In the genomic region with DNA sequence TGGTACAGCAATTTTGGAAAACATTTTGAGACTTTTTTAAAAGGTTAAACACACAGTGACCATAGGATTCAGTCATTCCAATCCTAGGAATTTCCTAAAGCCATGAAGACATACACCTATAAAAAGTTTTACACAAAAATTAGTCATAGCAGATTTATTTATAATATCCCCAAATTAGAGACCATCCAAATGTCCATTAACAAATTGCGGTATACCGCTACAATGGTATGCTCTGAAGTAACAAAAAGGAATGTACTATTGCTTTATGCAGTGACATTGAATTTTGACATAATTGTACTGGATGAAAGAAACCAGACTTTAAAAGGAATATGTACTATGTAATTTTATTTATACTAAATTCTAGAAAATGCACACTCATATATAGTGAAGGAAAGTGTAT, we compare ENCODE assay signal across 30 cellular contexts.
"Had no signal": no experiment of that assay in that cellular context is flagged by ENCODE, and none has a peak within 500 bp of the region (broad histone marks: within the 10 kb centered on the region; RNA-seq: fewer than 3 reads in every experiment).

No MANE protein-coding gene starts in this region.

- H3K27me3 Mint-ChIP-seq: activated CD4-positive, alpha-beta memory T cell treated with anti-CD3 and anti-CD28 coated beads, Interleukin-2, amount 10 ng/mL, durations not matched to agents 7 days and 5 days; activated CD4-positive, alpha-beta T cell treated with anti-CD3 and anti-CD28 coated beads, Interleukin-2, amount 10 ng/mL, durations not matched to agents 7 days and 5 days; activated naive CD4-positive, alpha-beta T cell treated with anti-CD3 and anti-CD28 coated beads, Interleukin-2, amount 50 U/mL, for 24 hours; activated naive CD8-positive, alpha-beta T cell treated with anti-CD3 and anti-CD28 coated beads, Interleukin-2, amount 50 U/mL, for 24 hours; activated T-helper 17 cell treated with anti-CD3 and anti-CD28 coated beads, Interleukin-2, amount 50 U/mL, for 72 hours; central memory CD8-positive, alpha-beta T cell; dendritic cell treated with granulocyte-macrophage colony-stimulating factor and Interleukin-4, amounts not matched to agents 40 ng/mL and 50 ng/mL, for 4 days; naive thymus-derived CD4-positive, alpha-beta T cell; stimulated activated naive CD8-positive, alpha-beta T cell treated with anti-CD3 and anti-CD28 coated beads, Interleukin-15, Interleukin-2, amounts not matched to agents 100 ng/mL and 50 ng/mL, for 24 hours had no signal

- H3K4me3 Mint-ChIP-seq: activated CD4-positive, alpha-beta memory T cell treated with anti-CD3 and anti-CD28 coated beads, Interleukin-2, amount 10 ng/mL, durations not matched to agents 7 days and 5 days; activated CD4-positive, alpha-beta T cell treated with anti-CD3 and anti-CD28 coated beads, Interleukin-2, amount 10 ng/mL, durations not matched to agents 7 days and 5 days; activated naive CD4-positive, alpha-beta T cell treated with anti-CD3 and anti-CD28 coated beads, Interleukin-2, amount 50 U/mL, for 24 hours; activated naive CD8-positive, alpha-beta T cell treated with anti-CD3 and anti-CD28 coated beads, Interleukin-2, amount 50 U/mL, for 24 hours; activated T-cell treated with anti-CD3 and anti-CD28 coated beads, Interleukin-2, amount 50 U/mL, for 4 hours; activated T-helper 17 cell treated with anti-CD3 and anti-CD28 coated beads, Interleukin-2, amount 50 U/mL, for 72 hours; central memory CD8-positive, alpha-beta T cell; dendritic cell treated with granulocyte-macrophage colony-stimulating factor and Interleukin-4, amounts not matched to agents 40 ng/mL and 50 ng/mL, for 4 days; endodermal cell; mesothelial cell of epicardium; naive thymus-derived CD4-positive, alpha-beta T cell; stimulated activated effector memory CD8-positive, alpha-beta T cell treated with anti-CD3 and anti-CD28 coated beads, Interleukin-12 subunit alpha, Interleukin-12 subunit beta, amount 100 ng/mL, for 72 hours; stimulated activated naive CD8-positive, alpha-beta T cell treated with anti-CD3 and anti-CD28 coated beads, Interleukin-15, Interleukin-2, amounts not matched to agents 100 ng/mL and 50 ng/mL, for 24 hours had no signal

- H3K27me3 ChIP-seq: pancreas, uterus had no signal

- H3K9me3 Mint-ChIP-seq: activated CD4-positive, alpha-beta T cell treated with anti-CD3 and anti-CD28 coated beads, Interleukin-2, amount 10 ng/mL, durations not matched to agents 7 days and 5 days had no signal

- H3K9me3 ChIP-seq: pancreas, prostate gland, thoracic aorta, uterus had no signal

- H3K4me3 ChIP-seq: pancreas, prostate gland, thoracic aorta, uterus had no signal

- H3K4me1 Mint-ChIP-seq: activated CD4-positive, alpha-beta memory T cell treated with anti-CD3 and anti-CD28 coated beads, Interleukin-2, amount 10 ng/mL, durations not matched to agents 7 days and 5 days; activated CD4-positive, alpha-beta T cell treated with anti-CD3 and anti-CD28 coated beads, Interleukin-2, amount 10 ng/mL, durations not matched to agents 7 days and 5 days; activated naive CD4-positive, alpha-beta T cell treated with anti-CD3 and anti-CD28 coated beads, Interleukin-2, amount 50 U/mL, for 24 hours; activated naive CD8-positive, alpha-beta T cell treated with anti-CD3 and anti-CD28 coated beads, Interleukin-2, amount 50 U/mL, for 24 hours; activated T-helper 17 cell treated with anti-CD3 and anti-CD28 coated beads, Interleukin-2, amount 50 U/mL, for 72 hours; central memory CD8-positive, alpha-beta T cell; endodermal cell; naive thymus-derived CD4-positive, alpha-beta T cell; stimulated activated effector memory CD8-positive, alpha-beta T cell treated with anti-CD3 and anti-CD28 coated beads, Interleukin-12 subunit alpha, Interleukin-12 subunit beta, amount 100 ng/mL, for 72 hours had no signal

- H3K27ac ChIP-seq: pancreas, prostate gland, thoracic aorta, uterus had no signal

- DNase-seq: activated CD4-positive, alpha-beta memory T cell treated with anti-CD3 and anti-CD28 coated beads, Interleukin-2, amount 10 ng/mL, durations not matched to agents 7 days and 5 days; activated CD4-positive, alpha-beta T cell treated with anti-CD3 and anti-CD28 coated beads, Interleukin-2, amount 10 ng/mL, durations not matched to agents 7 days and 5 days; activated CD4-positive, CD25-positive, alpha-beta regulatory T cell treated with anti-CD3 and anti-CD28 coated beads, Interleukin-2, amount 50 U/mL, for 72 hours; activated CD8-positive, alpha-beta memory T cell treated with anti-CD3 and anti-CD28 coated beads, Interleukin-2, amount 50 U/mL, for 48 hours; activated gamma-delta T cell treated with Interleukin-2 at 50 U/mL for 16 hours; activated naive CD8-positive, alpha-beta T cell treated with anti-CD3 and anti-CD28 coated beads, Interleukin-2, amount 50 U/mL, for 24 hours; activated T-cell treated with anti-CD3 and anti-CD28 coated beads, Interleukin-2, amount 50 U/mL, for 4 hours; anterior cingulate cortex; endodermal cell; foreskin melanocyte; islet precursor cell; left cardiac atrium; left ventricle myocardium superior; naive thymus-derived CD4-positive, alpha-beta T cell; pancreas; retina; small intestine; stimulated activated CD4-positive, alpha-beta T cell treated with anti-CD3 and anti-CD28 coated beads, Interleukin-4, amount 100 ng/mL, for 24 hours; T-helper 2 cell; trophoblast cell; uterus had no signal

- H3K4me1 ChIP-seq: pancreas, prostate gland, uterus had no signal

- H3K36me3 Mint-ChIP-seq: activated naive CD4-positive, alpha-beta T cell treated with anti-CD3 and anti-CD28 coated beads, Interleukin-2, amount 50 U/mL, for 24 hours; naive thymus-derived CD4-positive, alpha-beta T cell; stimulated activated effector memory CD8-positive, alpha-beta T cell treated with anti-CD3 and anti-CD28 coated beads, Interleukin-12 subunit alpha, Interleukin-12 subunit beta, amount 100 ng/mL, for 72 hours had no signal

- H3K27ac Mint-ChIP-seq: activated CD4-positive, alpha-beta memory T cell treated with anti-CD3 and anti-CD28 coated beads, Interleukin-2, amount 10 ng/mL, durations not matched to agents 7 days and 5 days; activated CD4-positive, alpha-beta T cell treated with anti-CD3 and anti-CD28 coated beads, Interleukin-2, amount 10 ng/mL, durations not matched to agents 7 days and 5 days; activated naive CD4-positive, alpha-beta T cell treated with anti-CD3 and anti-CD28 coated beads, Interleukin-2, amount 50 U/mL, for 24 hours; activated naive CD8-positive, alpha-beta T cell treated with anti-CD3 and anti-CD28 coated beads, Interleukin-2, amount 50 U/mL, for 24 hours; activated T-helper 17 cell treated with anti-CD3 and anti-CD28 coated beads, Interleukin-2, amount 50 U/mL, for 72 hours; dendritic cell treated with granulocyte-macrophage colony-stimulating factor and Interleukin-4, amounts not matched to agents 40 ng/mL and 50 ng/mL, for 4 days; endodermal cell; mesothelial cell of epicardium; naive thymus-derived CD4-positive, alpha-beta T cell; stimulated activated effector memory CD8-positive, alpha-beta T cell treated with anti-CD3 and anti-CD28 coated beads, Interleukin-12 subunit alpha, Interleukin-12 subunit beta, amount 100 ng/mL, for 72 hours; stimulated activated naive CD8-positive, alpha-beta T cell treated with anti-CD3 and anti-CD28 coated beads, Interleukin-15, Interleukin-2, amounts not matched to agents 100 ng/mL and 50 ng/mL, for 24 hours had no signal

- H3K36me3 ChIP-seq: pancreas, prostate gland, thoracic aorta, uterus had no signal
